8 cellular contexts compared by ENCODE assay signal in the genomic region with DNA sequence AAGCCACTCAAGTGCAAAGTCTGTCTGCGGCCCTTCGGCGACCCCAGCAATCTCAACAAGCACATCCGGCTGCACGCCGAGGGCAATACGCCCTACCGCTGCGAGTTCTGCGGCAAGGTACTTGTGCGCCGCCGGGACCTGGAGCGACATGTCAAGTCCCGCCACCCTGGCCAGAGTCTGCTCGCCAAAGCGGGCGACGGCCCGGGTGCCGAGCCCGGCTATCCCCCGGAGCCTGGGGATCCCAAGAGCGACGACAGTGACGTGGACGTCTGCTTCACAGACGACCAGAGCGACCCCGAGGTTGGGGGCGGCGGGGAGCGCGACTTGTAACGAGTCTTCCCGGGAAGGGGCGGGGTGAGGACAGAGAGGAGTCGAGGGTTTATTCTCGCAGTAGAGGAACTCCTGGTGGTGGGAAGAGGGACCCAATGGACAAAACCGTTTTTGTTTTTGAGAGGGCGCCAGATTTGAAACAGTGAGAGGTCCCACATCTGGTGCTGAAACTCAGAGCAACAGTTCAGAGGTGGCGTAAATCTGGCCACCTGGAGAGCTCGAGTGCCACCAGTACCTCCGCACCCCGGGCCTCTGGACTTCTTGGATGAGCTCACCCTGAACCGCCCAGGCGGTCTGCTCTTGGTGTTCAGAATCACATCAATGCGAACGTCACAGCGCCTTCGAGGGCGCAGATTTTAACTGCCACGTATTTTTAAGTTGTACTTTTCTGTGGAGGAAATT. TPM values are rescaled to one million over a fixed set of nuclear protein-coding genes. Genes with fewer than 3 reads are reported as not detected.
DNase-seq lines count a peak whose midpoint lies in the region; ATAC-seq and TF ChIP-seq lines count a peak whose summit lies in the region.

No MANE protein-coding gene starts in this region.

- H3K36me3 ChIP-seq in heart left ventricle: no peaks in the 10 kb centered on the region

- 3 to 7% (median 4%) methylated on average over 32 to 53 of the region's 53 CpGs for WGBS in heart left ventricle, 4 donors

- H3K36me3 Mint-ChIP-seq in T-helper 2 cell treated with Interferon-gamma antibody and Interleukin-4, amounts not matched to agents 5 μg/mL and 100 μg/mL, for 36 hours (ENCODE audit: low read depth): peaks cover 2% of the 10 kb centered on the region

- TF ChIP-seq POLR2A in heart left ventricle (IDR thresholded peaks at IDR 0.05): no peak

- H3K27me3 ChIP-seq in heart left ventricle: peaks cover 69 to 100% (median 99%) of the 10 kb centered on the region in 9 donors

- no peak for TF ChIP-seq CTCF in heart left ventricle (IDR thresholded peaks at IDR 0.05)

- H3K27me3 Mint-ChIP-seq in T-helper 2 cell treated with Interferon-gamma antibody and Interleukin-4, amounts not matched to agents 5 μg/mL and 100 μg/mL, for 36 hours (ENCODE audit: low read depth): peaks cover 79% of the 10 kb centered on the region

- DNase-seq in heart left ventricle (peak in 1 of 5 donors; percentile 60), left cardiac atrium (no peak), NAMALWA (ENCODE audit: low spot score) (no peak), SHP77 (lab: John Stamatoyannopoulos, UW) (no peak)
- no peak for DNase-seq in T-helper 2 cell treated with Interferon-gamma antibody and Interleukin-4, amounts not matched to agents 5 μg/mL and 100 μg/mL, for 36 hours (ENCODE audit: low spot score)
- peak; percentile 31 for DNase-seq in stimulated activated naive CD8-positive, alpha-beta T cell treated with anti-CD3 and anti-CD28 coated beads, Interleukin-15, Interleukin-2, amounts not matched to agents 100 U/mL and 50 U/mL, for 24 hours

- H3K27ac Mint-ChIP-seq in T-helper 2 cell treated with Interferon-gamma antibody and Interleukin-4, amounts not matched to agents 5 μg/mL and 100 μg/mL, for 36 hours: no peak overlapping the region

- intact Hi-C loops in heart left ventricle (cut with DNase I) (loop anchor here in 1 of 10 donors (10.0 kb wide), 1 partner anchor 150 kb away; no protein-coding TSS in a partner anchor), left cardiac atrium (cut with DNase I) (no loop called here)

- H3K27ac ChIP-seq in heart left ventricle: no peak overlapping the region

- ATAC-seq in heart left ventricle: no peak
- no peak for ATAC-seq in left cardiac atrium
- peak; percentile 17 for ATAC-seq in HG03521 (IDR thresholded peaks at IDR 0.05; ENCODE audit: unreplicated experiment)
- no peak for ATAC-seq in stimulated activated naive CD8-positive, alpha-beta T cell treated with anti-CD3 and anti-CD28 coated beads, Interleukin-15, Interleukin-2, amounts not matched to agents 100 U/mL and 50 U/mL, for 24 hours

- H3K4me3 ChIP-seq in heart left ventricle (peak overlapping the region; percentile 12 to 57 (median 46)), iPS-18c (ENCODE audit: insufficient read depth, low read depth, low read length) (peak overlapping the region; percentile 60)

- H3K4me3 Mint-ChIP-seq in T-helper 2 cell treated with Interferon-gamma antibody and Interleukin-4, amounts not matched to agents 5 μg/mL and 100 μg/mL, for 36 hours: peak overlapping the region; percentile 66

- H3K9me3 Mint-ChIP-seq in T-helper 2 cell treated with Interferon-gamma antibody and Interleukin-4, amounts not matched to agents 5 μg/mL and 100 μg/mL, for 36 hours: no peaks in the 10 kb centered on the region

- H3K4me1 ChIP-seq in heart left ventricle: peaks cover 8 to 31% (median 15%) of the 10 kb centered on the region in 12 donors

- H3K9me3 ChIP-seq in heart left ventricle (no peaks in the 10 kb centered on the region), iPS-18c (ENCODE audit: control insufficient read depth, insufficient read depth, low read length) (no peaks in the 10 kb centered on the region)

- H3K4me1 Mint-ChIP-seq in T-helper 2 cell treated with Interferon-gamma antibody and Interleukin-4, amounts not matched to agents 5 μg/mL and 100 μg/mL, for 36 hours (ENCODE audit: low read depth): peaks cover 23% of the 10 kb centered on the region

RNA-seq across cellular contexts. Expression of a gene that starts 8.0 kb away (rescaled TPM):
- total RNA-seq in heart left ventricle (not detected), left cardiac atrium (not detected)
- polyA plus RNA-seq in heart left ventricle: not detected

RNA-seq across cellular contexts. Expression of a gene that starts 46.1 kb away (rescaled TPM):
- total RNA-seq in heart left ventricle (10 to 100 TPM; 13.8 to 24.2 (median 17.9) TPM), left cardiac atrium (10 to 100 TPM; 20.6 to 28.9 TPM)
- 10 to 100 TPM; 12.3 to 19.0 TPM for polyA plus RNA-seq in heart left ventricle
